10 cellular contexts compared by ENCODE assay signal in genomic region chr18:63158676-63159291, GRCh38.
DNase-seq lines count a peak whose midpoint lies in the region; ATAC-seq and TF ChIP-seq lines count a peak whose summit lies in the region.
"Had no signal": no experiment of that assay in that cellular context is flagged by ENCODE, and none has a peak within 500 bp of the region (broad histone marks: within the 10 kb centered on the region; RNA-seq: fewer than 3 reads in every experiment).

No MANE protein-coding gene starts in this region.

- H3K9me2 ChIP-seq in DOHH2 (replicated peaks; ENCODE audit: control insufficient read depth, low read length): no peaks in the 10 kb centered on the region

- no peaks in the 10 kb centered on the region for H3K9me3 ChIP-seq in DOHH2 (ENCODE audit: control insufficient read depth, insufficient read depth, low read length)
- H3K9me3 ChIP-seq in mucosa of rectum (ENCODE audit: control insufficient read depth in 2 of 2, low read length in 2 of 2): no peaks in the 10 kb centered on the region
- H3K9me3 ChIP-seq in left lung: no peaks in the 10 kb centered on the region

- ATAC-seq in GM21825 (IDR thresholded peaks at IDR 0.05; ENCODE audit: unreplicated experiment) (peak; percentile 13), left lung (no peak)

- peak; percentile 50 for DNase-seq in activated CD4-positive, CD25-positive, alpha-beta regulatory T cell treated with anti-CD3 and anti-CD28 coated beads, Interleukin-2, amount 50 U/mL, for 72 hours
- no peak for DNase-seq in left lung
- DNase-seq in NCI-H226: no peak
- no peak for DNase-seq in H4 (ENCODE audit: low spot score)
- no peak for DNase-seq in germinal center (ENCODE audit: low spot score)
- DNase-seq: MV-4-11, posterior cingulate gyrus had no signal

- peaks cover 59% of the 10 kb centered on the region for H3K36me3 ChIP-seq in DOHH2 (ENCODE audit: control insufficient read depth, low read length)
- no peaks in the 10 kb centered on the region for H3K36me3 ChIP-seq in mucosa of rectum (ENCODE audit: control insufficient read depth in 2 of 2, insufficient read depth in 2 of 2, low read length in 2 of 2)
- H3K36me3 ChIP-seq in left lung: no peaks in the 10 kb centered on the region

- H4K20me1 ChIP-seq in DOHH2 (ENCODE audit: control insufficient read depth, insufficient read depth, low read depth, low read length): no peaks in the 10 kb centered on the region

- no peak overlapping the region for H3K9ac ChIP-seq in mucosa of rectum (ENCODE audit: low read depth in 1 of 2, low read length in 2 of 2)

- H3K79me2 ChIP-seq in DOHH2 (ENCODE audit: control insufficient read depth, low read length): peaks cover 98% of the 10 kb centered on the region

- H3K4me1 ChIP-seq in DOHH2 (ENCODE audit: control insufficient read depth, low read length) (peaks cover 99% of the 10 kb centered on the region), mucosa of rectum (ENCODE audit: control insufficient read depth in 2 of 2, insufficient read depth in 2 of 2, low read length in 2 of 2) (peaks cover 54 to 61% of the 10 kb centered on the region in 2 donors), left lung (peaks cover 9 to 40% of the 10 kb centered on the region in 2 donors)

- TF ChIP-seq CTCF in DOHH2 (IDR thresholded peaks at IDR 0.05; ENCODE audit: low read depth, low read length, poor library complexity, severe bottlenecking) (peak; percentile 24), left lung (IDR thresholded peaks at IDR 0.05) (no peak)

- H3F3A ChIP-seq in DOHH2 (ENCODE audit: control insufficient read depth, insufficient read depth): peaks cover 42% of the 10 kb centered on the region

- H3K27me3 ChIP-seq in DOHH2 (ENCODE audit: control insufficient read depth, low read length): no peaks in the 10 kb centered on the region
- H3K27me3 ChIP-seq in mucosa of rectum (ENCODE audit: control insufficient read depth in 2 of 2, insufficient read depth in 2 of 2, low read length in 2 of 2): no peaks in the 10 kb centered on the region
- H3K27me3 ChIP-seq in left lung: no peaks in the 10 kb centered on the region

- intact Hi-C loops in left lung (cut with DNase I): no loop called here

- H3K4me3 ChIP-seq in DOHH2 (ENCODE audit: low read length) (peak overlapping the region; percentile 73), mucosa of rectum (ENCODE audit: low read length in 2 of 2) (no peak overlapping the region), left lung (no peak overlapping the region)

- H3K27ac ChIP-seq in DOHH2 (ENCODE audit: low read depth, low read length): peak overlapping the region; percentile 94
- H3K27ac ChIP-seq in mucosa of rectum (ENCODE audit: low read depth in 2 of 2, low read length in 2 of 2): peak overlapping the region; percentile 76 to 88
- no peak overlapping the region for H3K27ac ChIP-seq in left lung

- peak overlapping the region; percentile 92 for H3K4me2 ChIP-seq in DOHH2 (ENCODE audit: low read length)

Comparison
In these comparisons a context has a peak if more than half of its experiments do, and no peak if none do; other contexts are left out.
1. H3K27ac ChIP-seq: peak in DOHH2 (single experiment) and mucosa of rectum (2 of 2); none in left lung (0 of 2).